ENCODE assay signal across 9 cellular contexts in genomic region chr11:43580735-43581369, GRCh38.
A peak's percentile ranks its signal among the peaks of the same experiment; 100 is the strongest.
DNase-seq lines count a peak whose midpoint lies in the region; ATAC-seq, FAIRE-seq and TF ChIP-seq lines count a peak whose summit lies in the region.
"Had no signal": no experiment of that assay in that cellular context is flagged by ENCODE, and none has a peak within 500 bp of the region (broad histone marks: within the 10 kb centered on the region; RNA-seq: fewer than 3 reads in every experiment).

No MANE protein-coding gene starts in this region.

- H3K18ac ChIP-seq in H9 (ENCODE audit: insufficient read length, low read depth, low read length), result no peak overlapping the region

- peak overlapping the region; percentile 76 to 92 for H3K4me3 Mint-ChIP-seq in H9
- H3K4me3 Mint-ChIP-seq in astrocyte (ENCODE audit: unreplicated experiment), result peak overlapping the region; percentile 96

- no peak for ATAC-seq in lower lobe of right lung
- ATAC-seq in HG02884 (IDR thresholded peaks at IDR 0.05; ENCODE audit: unreplicated experiment), result no peak
- ATAC-seq in HG03095 (IDR thresholded peaks at IDR 0.05; ENCODE audit: unreplicated experiment), result no peak

- H2AFZ ChIP-seq in H9 (ENCODE audit: low read length) (no peak overlapping the region), astrocyte (ENCODE audit: low read depth, low read length) (peak overlapping the region; percentile 52)
- H2AFZ ChIP-seq: PC-9 had no signal

- H3T11ph ChIP-seq in H9 (ENCODE audit: low read length), result no peak overlapping the region

- FAIRE-seq in astrocyte (lab: Jason Lieb, UNC), result no peak

- H2AK5ac ChIP-seq in H9 (ENCODE audit: insufficient read length, low read length), result no peak overlapping the region

- POLR2A ChIA-PET in AG04449 (lab: Yijun Ruan, JAX), result no interaction called here

- H3K36me3 ChIP-seq in astrocyte (ENCODE audit: insufficient read depth, low read length), result no peaks in the 10 kb centered on the region
- H3K36me3 ChIP-seq in lower lobe of right lung, result no peaks in the 10 kb centered on the region

- intact Hi-C loops in lower lobe of right lung (cut with DNase I), result no loop called here

- H2BK20ac ChIP-seq in H9 (ENCODE audit: low read depth, low read length, poor library complexity, severe bottlenecking), result no peak overlapping the region

- CTCF ChIA-PET in AG04449 (lab: Yijun Ruan, JAX), result no interaction called here

- peaks cover 99% of the 10 kb centered on the region for H3K27me3 Mint-ChIP-seq in H9 (ENCODE audit: low read depth)
- peaks cover 75% of the 10 kb centered on the region for H3K27me3 Mint-ChIP-seq in astrocyte (ENCODE audit: low read depth, unreplicated experiment)

- H3K27ac Mint-ChIP-seq in H9 (no peak overlapping the region), astrocyte (ENCODE audit: unreplicated experiment) (no peak overlapping the region)

- no peak overlapping the region for H3K56ac ChIP-seq in H9 (ENCODE audit: insufficient read length, low read depth, low read length)

- no peaks in the 10 kb centered on the region; a peak in 2 of 7 replicates for H3K36me3 Mint-ChIP-seq in H9 (ENCODE audit: insufficient read depth in 1 of 3, low read depth in 3 of 3)
- peaks cover 2% of the 10 kb centered on the region for H3K36me3 Mint-ChIP-seq in astrocyte (ENCODE audit: low read depth, unreplicated experiment)

- H3K4me1 Mint-ChIP-seq in H9 (peaks cover 30 to 58% of the 10 kb centered on the region in 2 experiments), astrocyte (ENCODE audit: low read depth, unreplicated experiment) (peaks cover 15% of the 10 kb centered on the region)

- H2BK5ac ChIP-seq in H9 (ENCODE audit: insufficient read length, low read length), result no peak overlapping the region

- H2BK12ac ChIP-seq in H9 (ENCODE audit: insufficient read length, low read depth, low read length), result no peak overlapping the region

- H4K20me1 ChIP-seq in H9 (ENCODE audit: control insufficient read depth, insufficient read depth, insufficient read length) (no peaks in the 10 kb centered on the region), astrocyte (ENCODE audit: insufficient read depth, low read length) (peaks cover 14% of the 10 kb centered on the region)

- no peak for TF ChIP-seq CTCF in AG04449 (IDR thresholded peaks at IDR 0.05; ENCODE audit: insufficient read depth, low read length, missing control alignments)
- no peak for TF ChIP-seq CTCF in H9 (conservative IDR thresholded peaks at IDR 0.05)
- TF ChIP-seq CTCF in astrocyte (IDR thresholded peaks at IDR 0.05; ENCODE audit: insufficient read depth, low read depth, low read length), result no peak
- no peak for TF ChIP-seq CTCF in lower lobe of right lung (IDR thresholded peaks at IDR 0.05)

- H3K79me2 ChIP-seq in H9 (ENCODE audit: insufficient read depth, low read length) (no peaks in the 10 kb centered on the region), astrocyte (ENCODE audit: insufficient read depth, low read length) (no peaks in the 10 kb centered on the region)

- H3K4me1 ChIP-seq in H9 (ENCODE audit: insufficient read depth, low read length), result no peaks in the 10 kb centered on the region
- peaks cover 26% of the 10 kb centered on the region for H3K4me1 ChIP-seq in astrocyte (ENCODE audit: insufficient read depth, low read length)
- peaks cover 25% of the 10 kb centered on the region for H3K4me1 ChIP-seq in lower lobe of right lung

- WGBS in H9 (ENCODE audit: extremely low coverage, insufficient read length, low lambda C conversion rate), result no CpG with 5 or more reads among the region's 39 CpGs

- H3K4ac ChIP-seq in H9 (ENCODE audit: low read depth, low read length), result no peak overlapping the region

- H3K4me2 ChIP-seq in H9 (ENCODE audit: insufficient read depth, insufficient read length, low read length) (peak overlapping the region; percentile 61), astrocyte (ENCODE audit: low read length) (peak overlapping the region; percentile 88)
- H3K4me2 ChIP-seq: PC-9 had no signal

- H3K27me3 ChIP-seq in H9 (ENCODE audit: insufficient read depth, low read length) (peaks cover 70% of the 10 kb centered on the region), astrocyte (ENCODE audit: insufficient read depth, low read length) (peaks cover 71% of the 10 kb centered on the region), lower lobe of right lung (ENCODE audit: low read depth) (peaks cover 95% of the 10 kb centered on the region)

- no peak overlapping the region for H2BK120ac ChIP-seq in H9 (ENCODE audit: low read depth, low read length, poor library complexity, severe bottlenecking)

- H3K4me3 ChIP-seq in AG04449 (ENCODE audit: low read depth, low read length), result peak overlapping the region; percentile 40
- peak overlapping the region; percentile 48 for H3K4me3 ChIP-seq in astrocyte (ENCODE audit: insufficient read depth, low read depth, low read length)
- H3K4me3 ChIP-seq in lower lobe of right lung, result peak overlapping the region; percentile 34
- H3K4me3 ChIP-seq: PC-9 had no signal

- H3K79me1 ChIP-seq in H9 (ENCODE audit: insufficient read depth, low read depth, low read length, poor library complexity, severe bottlenecking), result no peaks in the 10 kb centered on the region

- no peak overlapping the region for H3K23ac ChIP-seq in H9 (ENCODE audit: insufficient read length, low read depth, low read length)

- peaks cover 27% of the 10 kb centered on the region for H3K23me2 ChIP-seq in H9 (ENCODE audit: insufficient read length, low read depth, low read length, poor library complexity, severe bottlenecking)

- H3K14ac ChIP-seq in H9 (ENCODE audit: insufficient read depth, low read length), result no peak overlapping the region

- H3K27ac ChIP-seq in H9 (ENCODE audit: insufficient read length, low read depth, low read length), result no peak overlapping the region
- no peak overlapping the region for H3K27ac ChIP-seq in astrocyte (ENCODE audit: low read depth, low read length)
- no peak overlapping the region for H3K27ac ChIP-seq in lower lobe of right lung
- H3K27ac ChIP-seq: PC-9 had no signal

- H4K5ac ChIP-seq in H9 (ENCODE audit: insufficient read length, low read depth, low read length), result no peak overlapping the region

- no peaks in the 10 kb centered on the region for H3K9me3 ChIP-seq in H9 (ENCODE audit: control insufficient read depth, low read depth, low read length)
- no peaks in the 10 kb centered on the region for H3K9me3 ChIP-seq in astrocyte (ENCODE audit: insufficient read depth, low read depth, low read length)
- H3K9me3 ChIP-seq in lower lobe of right lung, result no peaks in the 10 kb centered on the region

- H3K9me3 Mint-ChIP-seq in H9 (no peaks in the 10 kb centered on the region; a peak in 1 of 5 replicates), astrocyte (ENCODE audit: unreplicated experiment) (no peaks in the 10 kb centered on the region)

- H4K91ac ChIP-seq in H9 (ENCODE audit: insufficient read length, low read depth, low read length), result no peak overlapping the region

- no peak overlapping the region for H2BK15ac ChIP-seq in H9 (ENCODE audit: low read depth, low read length)

- H3K9ac ChIP-seq in H9 (ENCODE audit: extremely low read depth, insufficient read length, low read length) (no peak overlapping the region), astrocyte (ENCODE audit: low read length) (no peak overlapping the region)

- H4K8ac ChIP-seq in H9 (replicated peaks; ENCODE audit: insufficient read length, low read depth, low read length), result no peak overlapping the region

- DNase-seq in AG04449 (ENCODE audit: low read depth, low spot score), result no peak
- DNase-seq in H9, result no peak
- DNase-seq in astrocyte (ENCODE audit: low read depth), result no peak
- no peak for DNase-seq in lower lobe of right lung
- DNase-seq in SIG-M5 (lab: John Stamatoyannopoulos, UW), result no peak
- no peak for DNase-seq in DMS153 (lab: John Stamatoyannopoulos, UW)
- DNase-seq: PC-9 had no signal
